ENCODE assay signal across 8 cellular contexts in the genomic region with DNA sequence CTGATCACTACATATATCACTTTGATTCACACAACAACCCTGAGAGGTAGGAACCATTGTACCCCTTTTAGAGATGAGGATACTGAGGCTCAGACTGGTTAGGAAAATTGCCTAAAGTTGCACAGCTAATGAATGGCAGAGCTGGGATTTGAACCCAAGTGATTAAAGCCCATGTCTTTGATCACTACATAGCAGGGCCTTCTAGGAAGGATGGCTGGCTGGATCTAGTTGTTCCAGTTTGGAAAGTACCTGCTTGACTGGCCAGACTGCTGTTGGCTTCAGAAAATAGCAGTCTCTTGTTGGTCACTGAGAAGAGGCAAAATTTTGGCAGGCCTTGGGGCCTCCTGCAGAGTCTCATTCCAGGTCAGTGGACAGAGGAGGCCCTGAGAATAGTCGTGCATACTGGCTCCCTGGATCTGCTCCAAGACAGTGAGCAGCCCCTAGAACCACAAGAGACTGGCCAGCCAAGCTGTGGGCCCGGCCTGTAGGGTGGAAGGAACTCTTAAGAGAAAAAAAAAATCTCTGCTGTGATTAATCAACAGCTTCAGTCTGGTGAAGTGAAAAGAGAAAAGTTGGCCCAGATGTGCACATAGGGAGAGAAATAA. TPM values are rescaled to one million over a fixed set of nuclear protein-coding genes. Genes with fewer than 3 reads are reported as not detected.
A peak's percentile ranks its signal among the peaks of the same experiment; 100 is the strongest.
DNase-seq lines count a peak whose midpoint lies in the region; ATAC-seq and TF ChIP-seq lines count a peak whose summit lies in the region.

No MANE protein-coding gene starts in this region.

- ATAC-seq in left cardiac atrium (peak; percentile 60 to 61), GM21390 (IDR thresholded peaks at IDR 0.05; ENCODE audit: unreplicated experiment) (no peak)

- WGBS in adrenal gland, 4 donors = 24 to 41% (median 25%) methylated on average over 1 to 2 of the region's 2 CpGs

- H3K27me3 ChIP-seq in adrenal gland = no peaks in the 10 kb centered on the region

- peaks cover 0 to 14% of the 10 kb centered on the region in 2 donors for H3K36me3 ChIP-seq in adrenal gland (replicated peaks in 1 of 2)

- intact Hi-C loops in adrenal gland (cut with DNase I) (no loop called here), left cardiac atrium (cut with DNase I) (loop anchor here in 1 of 2 donors (10.0 kb wide), 1 partner anchor 45 kb away; no protein-coding TSS in a partner anchor)

- H3K27ac ChIP-seq in adrenal gland = peak overlapping the region in 4 of 5 donors; percentile 44 to 80 (median 70)

- TF ChIP-seq POLR2A in adrenal gland (IDR thresholded peaks at IDR 0.05) = no peak

- H3K4me3 ChIP-seq in adrenal gland = no peak overlapping the region

- TF ChIP-seq CTCF in adrenal gland (IDR thresholded peaks at IDR 0.05) = no peak

- H3K9me3 ChIP-seq in adrenal gland (replicated peaks in 1 of 3) = no peaks in the 10 kb centered on the region

- DNase-seq in GM04504 (ENCODE audit: low read depth) = peak; percentile 77
- DNase-seq in adrenal gland = peak; percentile 32 to 80 (median 70)
- peak; percentile 37 for DNase-seq in left cardiac atrium
- peak; percentile 74 for DNase-seq in putamen (ENCODE audit: low spot score)
- no peak for DNase-seq in CD1c-positive myeloid dendritic cell (ENCODE audit: extremely low spot score)
- DNase-seq in NCI-H774 (lab: John Stamatoyannopoulos, UW) = no peak
- no peak for DNase-seq in stimulated activated CD4-positive, alpha-beta T cell treated with anti-CD3 and anti-CD28 coated beads, Interleukin-2, amount 100 ng/mL, for 24 hours

- H3K4me1 ChIP-seq in adrenal gland (replicated peaks in 1 of 2) = peaks cover 30 to 34% of the 10 kb centered on the region in 2 donors

RNA-seq across cellular contexts. Expression of gene PPARD, which starts 17.5 kb away (rescaled TPM):
- total RNA-seq in adrenal gland (10 to 100 TPM; 14.9 to 32.9 (median 21.6) TPM), left cardiac atrium (10 to 100 TPM; 14.1 to 21.3 TPM)
- 10 to 100 TPM; 15.3 to 39.8 (median 29.5) TPM for polyA plus RNA-seq in adrenal gland

Comparison
In these comparisons a context has a peak if more than half of its experiments do, and no peak if none do; other contexts are left out.
1. DNase-seq: peak in GM04504 (single experiment), adrenal gland (7 of 7), left cardiac atrium (single experiment) and putamen (single experiment); none in CD1c-positive myeloid dendritic cell (single experiment), NCI-H774 (single experiment) and stimulated activated CD4-positive, alpha-beta T cell treated with anti-CD3 and anti-CD28 coated beads, Interleukin-2, amount 100 ng/mL, for 24 hours (0 of 2).